In genomic region chr1:23517581-23517980, GRCh38 we compare ENCODE assay signal across 8 cellular contexts.
"Had no signal": no experiment of that assay in that cellular context is flagged by ENCODE, and none has a peak within 500 bp of the region (broad histone marks: within the 10 kb centered on the region; RNA-seq: fewer than 3 reads in every experiment).

No MANE protein-coding gene starts in this region.

- H3K4me1 ChIP-seq: HAP-1 had no signal

- FAIRE-seq: HTR-8/SVneo had no signal

- H3K9ac ChIP-seq: GM23248, KMS-11 had no signal

- H3K4me3 ChIP-seq: GM23248, HAP-1 had no signal

- H3K4me2 ChIP-seq: KMS-11 had no signal

- H3K27ac ChIP-seq: GM23248, KMS-11 had no signal

- H2AFZ ChIP-seq: GM23248 had no signal

- H3K9me3 ChIP-seq: HAP-1 had no signal

- DNase-seq: GM23248, GOT3, H7, IMR-90, KBM-7 had no signal
